9 cellular contexts compared by ENCODE assay signal in the genomic region with DNA sequence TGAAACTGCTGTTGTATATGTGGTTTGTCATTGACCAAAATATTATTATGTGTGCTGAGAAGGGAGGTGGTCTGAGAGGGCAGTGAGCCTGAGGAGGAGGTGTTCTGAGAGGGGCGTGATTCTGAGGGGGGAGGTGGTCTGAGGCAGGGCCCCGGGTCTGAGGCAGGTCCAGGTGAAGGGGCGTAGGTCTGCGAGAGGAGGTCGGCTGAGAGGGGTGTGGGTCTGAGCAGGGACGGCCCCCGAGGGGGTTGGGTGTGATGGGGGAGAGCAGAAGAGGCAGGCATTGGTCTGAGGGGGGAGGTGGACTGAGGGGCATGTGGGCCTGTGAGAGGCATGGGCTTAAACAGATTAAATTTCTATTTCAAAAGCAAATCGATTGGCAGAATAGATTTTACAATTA. TPM values are rescaled to one million over a fixed set of nuclear protein-coding genes. Genes with fewer than 3 reads are reported as not detected.
"Had no signal": no experiment of that assay in that cellular context is flagged by ENCODE, and none has a peak within 500 bp of the region (broad histone marks: within the 10 kb centered on the region; RNA-seq: fewer than 3 reads in every experiment).

No MANE protein-coding gene starts in this region.

- H3K9me3 ChIP-seq: HAP-1 had no signal

- H3K27ac ChIP-seq: HL-60 had no signal

- H3K9me3 Mint-ChIP-seq: HFFc6 had no signal

- H3K4me3 ChIP-seq: GM23338, HAP-1 had no signal

- H3K4me1 ChIP-seq: HAP-1 had no signal

- H3K4me1 Mint-ChIP-seq: GM23338, IgD-negative memory B cell had no signal

- ATAC-seq: GM23338, HCT116, HepG2 had no signal

- H3K36me3 ChIP-seq: HAP-1 had no signal

- DNase-seq: HFFc6 had no signal

- H3K27ac Mint-ChIP-seq: GM23338, HFFc6, IgD-negative memory B cell had no signal

- H3K27me3 Mint-ChIP-seq: IgD-negative memory B cell had no signal

- H3K4me3 Mint-ChIP-seq: GM23338, HFFc6, IgD-negative memory B cell had no signal

RNA-seq across cellular contexts. Expression of a gene that starts 32.4 kb away (rescaled TPM):
- total RNA-seq: GM23338, H1, HFFc6, HT1080 had no signal
- polyA plus RNA-seq: GM23338, H1, IgD-negative memory B cell had no signal

RNA-seq across cellular contexts. Expression of a gene that starts 44.1 kb away (rescaled TPM):
- total RNA-seq: GM23338, H1, HepG2, HFFc6, HT1080 had no signal
- polyA plus RNA-seq: GM23338, H1, IgD-negative memory B cell had no signal
